Comparison of ENCODE assay signal across 26 cellular contexts in genomic region chr20:62517901-62518610, GRCh38. TPM values are rescaled to one million over a fixed set of nuclear protein-coding genes. Genes with fewer than 3 reads are reported as not detected.
"Had no signal": no experiment of that assay in that cellular context is flagged by ENCODE, and none has a peak within 500 bp of the region (broad histone marks: within the 10 kb centered on the region; RNA-seq: fewer than 3 reads in every experiment).

No MANE protein-coding gene starts in this region.

- H3K27ac Mint-ChIP-seq: activated CD8-positive, alpha-beta memory T cell treated with anti-CD3 and anti-CD28 coated beads, Interleukin-2, amount 10 ng/mL, durations not matched to agents 7 days and 5 days; activated naive CD4-positive, alpha-beta T cell treated with anti-CD3 and anti-CD28 coated beads, Interleukin-2, amount 50 U/mL, for 24 hours; activated T-cell treated with anti-CD3 and anti-CD28 coated beads, Interleukin-2, amount 50 U/mL, for 24 hours; activated T-helper 1 cell treated with anti-CD3 and anti-CD28 coated beads, Interleukin-12 subunit alpha, Interleukin-12 subunit beta, Interleukin-2, Interleukin-4 antibody, amounts not matched to agents 30 ng/mL and 10 ng/mL and 1 ng/mL, durations not matched to agents 14 hours and 24 hours and 36 hours; IgD-negative memory B cell; T-helper 1 cell treated with Interleukin-12 subunit alpha and Interleukin-12 subunit beta and Interleukin-4 antibody, amounts not matched to agents 30 μg/mL and 1 μg/mL, for 36 hours had no signal

- H3K4me3 Mint-ChIP-seq: activated CD8-positive, alpha-beta memory T cell treated with anti-CD3 and anti-CD28 coated beads, Interleukin-2, amount 10 ng/mL, durations not matched to agents 7 days and 5 days; activated naive CD4-positive, alpha-beta T cell treated with anti-CD3 and anti-CD28 coated beads, Interleukin-2, amount 50 U/mL, for 24 hours; activated T-cell treated with anti-CD3 and anti-CD28 coated beads, Interleukin-2, amount 50 U/mL, for 24 hours; activated T-helper 1 cell treated with anti-CD3 and anti-CD28 coated beads, Interleukin-12 subunit alpha, Interleukin-12 subunit beta, Interleukin-2, Interleukin-4 antibody, amounts not matched to agents 30 ng/mL and 10 ng/mL and 1 ng/mL, durations not matched to agents 14 hours and 24 hours and 36 hours; IgD-negative memory B cell; T-helper 1 cell treated with Interleukin-12 subunit alpha and Interleukin-12 subunit beta and Interleukin-4 antibody, amounts not matched to agents 30 μg/mL and 1 μg/mL, for 36 hours had no signal

- H3K27ac ChIP-seq: breast epithelium had no signal

- ATAC-seq: activated CD4-positive, CD25-positive, alpha-beta regulatory T cell treated with anti-CD3 and anti-CD28 coated beads, Interleukin-2, amount 50 U/mL, for 24 hours; activated CD8-positive, alpha-beta memory T cell treated with anti-CD3 and anti-CD28 coated beads, Interleukin-2, amount 10 ng/mL, durations not matched to agents 7 days and 5 days; Panc1 had no signal

- H3K4me3 ChIP-seq: breast epithelium had no signal

- DNase-seq: activated CD4-positive, alpha-beta T cell treated with anti-CD3 and anti-CD28 coated beads for 48 hours; activated CD4-positive, alpha-beta T cell treated with anti-CD3 and anti-CD28 coated beads, Interleukin-2, amount 50 U/mL, for 48 hours; activated CD8-positive, alpha-beta memory T cell treated with anti-CD3 and anti-CD28 coated beads, Interleukin-2, amount 10 ng/mL, durations not matched to agents 7 days and 5 days; activated effector memory CD4-positive, alpha-beta T cell treated with Interleukin-2 at 50 U/mL for 16 hours; activated naive CD4-positive, alpha-beta T cell; activated T-cell treated with anti-CD3 and anti-CD28 coated beads, Interleukin-2, amount 50 U/mL, for 24 hours; aorta; KG1; NCI-H1048; NCI-H2029; NCI-H2107; NCI-H510A treated with DMSO at 0.1 percent for 48 hours; NCI-H69; NK-92 treated with Interleukin-12 subunit alpha and Interleukin-12 subunit beta, amount 100 ng/mL, for 24 hours; OCI-M1; RPMI8226; SHP77 had no signal

- H3K9me3 ChIP-seq: breast epithelium had no signal

- H3K9me3 Mint-ChIP-seq: activated naive CD4-positive, alpha-beta T cell treated with anti-CD3 and anti-CD28 coated beads, Interleukin-2, amount 50 U/mL, for 24 hours; activated T-cell treated with anti-CD3 and anti-CD28 coated beads, Interleukin-2, amount 50 U/mL, for 24 hours; activated T-helper 1 cell treated with anti-CD3 and anti-CD28 coated beads, Interleukin-12 subunit alpha, Interleukin-12 subunit beta, Interleukin-2, Interleukin-4 antibody, amounts not matched to agents 30 ng/mL and 10 ng/mL and 1 ng/mL, durations not matched to agents 14 hours and 24 hours and 36 hours; IgD-negative memory B cell; T-helper 1 cell treated with Interleukin-12 subunit alpha and Interleukin-12 subunit beta and Interleukin-4 antibody, amounts not matched to agents 30 μg/mL and 1 μg/mL, for 36 hours had no signal

- H3K4me1 ChIP-seq: breast epithelium had no signal

- H3K36me3 Mint-ChIP-seq: activated CD8-positive, alpha-beta memory T cell treated with anti-CD3 and anti-CD28 coated beads, Interleukin-2, amount 10 ng/mL, durations not matched to agents 7 days and 5 days; activated naive CD4-positive, alpha-beta T cell treated with anti-CD3 and anti-CD28 coated beads, Interleukin-2, amount 50 U/mL, for 24 hours; IgD-negative memory B cell had no signal

- H3K4me1 Mint-ChIP-seq: IgD-negative memory B cell had no signal

- H3K36me3 ChIP-seq: breast epithelium had no signal

RNA-seq across cellular contexts. Expression of gene GATA5, which starts 42.3 kb away (rescaled TPM):
- total RNA-seq: activated CD8-positive, alpha-beta memory T cell treated with anti-CD3 and anti-CD28 coated beads, Interleukin-2, amount 10 ng/mL, durations not matched to agents 7 days and 5 days; activated T-helper 1 cell treated with anti-CD3 and anti-CD28 coated beads, Interleukin-12 subunit alpha, Interleukin-12 subunit beta, Interleukin-2, Interleukin-4 antibody, amounts not matched to agents 30 ng/mL and 10 ng/mL and 1 ng/mL, durations not matched to agents 14 hours and 24 hours and 36 hours; LHCN-M2; M059J had no signal
- polyA plus RNA-seq: IgD-negative memory B cell had no signal
